Comparison of ENCODE assay signal across 10 cellular contexts in genomic region chr2:34570266-34570872, GRCh38.
DNase-seq lines count a peak whose midpoint lies in the region; ATAC-seq, FAIRE-seq and TF ChIP-seq lines count a peak whose summit lies in the region.
"Had no signal": no experiment of that assay in that cellular context is flagged by ENCODE, and none has a peak within 500 bp of the region (broad histone marks: within the 10 kb centered on the region; RNA-seq: fewer than 3 reads in every experiment).

No MANE protein-coding gene starts in this region.

- H3K36me3 ChIP-seq in H7 (replicated peaks; ENCODE audit: control insufficient read depth, insufficient read depth, low read length) (no peaks in the 10 kb centered on the region), RWPE2 (ENCODE audit: low read depth) (no peaks in the 10 kb centered on the region)

- TF ChIP-seq POLR2A in GM12892 (IDR thresholded peaks at IDR 0.05; ENCODE audit: low read depth, low read length), result no peak

- H3K4me3 ChIP-seq in H7 (ENCODE audit: insufficient read depth, low read depth, low read length) (no peak overlapping the region), RWPE2 (ENCODE audit: severe bottlenecking) (no peak overlapping the region)

- peak; percentile 84 for TF ChIP-seq CTCF in RWPE2 (IDR thresholded peaks at IDR 0.05; ENCODE audit: poor library complexity, severe bottlenecking)

- no peaks in the 10 kb centered on the region for H3K4me1 ChIP-seq in RWPE2 (ENCODE audit: insufficient read depth, poor library complexity, severe bottlenecking)

- no peaks in the 10 kb centered on the region for H3K27me3 ChIP-seq in H7 (ENCODE audit: control insufficient read depth, insufficient read depth, low read length)
- no peaks in the 10 kb centered on the region for H3K27me3 ChIP-seq in RWPE2 (ENCODE audit: insufficient read depth, poor library complexity, severe bottlenecking)

- no peak for FAIRE-seq in GM12892 (lab: Jason Lieb, UNC)

- DNase-seq in Ammon's horn (ENCODE audit: low spot score), result peak; percentile 28
- peak; percentile 2 for DNase-seq in H7
- no peak for DNase-seq in RWPE2 (ENCODE audit: low spot score)
- DNase-seq in kidney glomerular epithelial cell (lab: John Stamatoyannopoulos, UW), result peak; percentile 45
- no peak for DNase-seq in T1000 (lab: John Stamatoyannopoulos, UW)
- no peak for DNase-seq in GM12892 (ENCODE audit: insufficient read length)
- DNase-seq in NCI-H1105 treated with DMSO at 0.1 percent for 48 hours (lab: John Stamatoyannopoulos, UW), result no peak
- DNase-seq: activated effector memory CD4-positive, alpha-beta T cell treated with Interleukin-2 at 50 U/mL for 16 hours; NCI-H510A treated with DMSO at 0.1 percent for 48 hours had no signal

- no peaks in the 10 kb centered on the region for H3K9me3 ChIP-seq in RWPE2 (ENCODE audit: severe bottlenecking)

- peak; percentile 96 for ATAC-seq in RWPE2 (ENCODE audit: low read depth)
- no peak for ATAC-seq in HG03175 (IDR thresholded peaks at IDR 0.05; ENCODE audit: unreplicated experiment)

- H3K27ac ChIP-seq in RWPE2 (ENCODE audit: poor library complexity, severe bottlenecking), result no peak overlapping the region

Comparison
In these comparisons a context has a peak if more than half of its experiments do, and no peak if none do; other contexts are left out.
1. DNase-seq: peak in Ammon's horn (single experiment), H7 (single experiment) and kidney glomerular epithelial cell (single experiment); none in RWPE2 (single experiment), T1000 (single experiment), GM12892 (single experiment) and NCI-H1105 treated with DMSO at 0.1 percent for 48 hours (single experiment).